Comparison of ENCODE assay signal across 1 cellular context in the genomic region with DNA sequence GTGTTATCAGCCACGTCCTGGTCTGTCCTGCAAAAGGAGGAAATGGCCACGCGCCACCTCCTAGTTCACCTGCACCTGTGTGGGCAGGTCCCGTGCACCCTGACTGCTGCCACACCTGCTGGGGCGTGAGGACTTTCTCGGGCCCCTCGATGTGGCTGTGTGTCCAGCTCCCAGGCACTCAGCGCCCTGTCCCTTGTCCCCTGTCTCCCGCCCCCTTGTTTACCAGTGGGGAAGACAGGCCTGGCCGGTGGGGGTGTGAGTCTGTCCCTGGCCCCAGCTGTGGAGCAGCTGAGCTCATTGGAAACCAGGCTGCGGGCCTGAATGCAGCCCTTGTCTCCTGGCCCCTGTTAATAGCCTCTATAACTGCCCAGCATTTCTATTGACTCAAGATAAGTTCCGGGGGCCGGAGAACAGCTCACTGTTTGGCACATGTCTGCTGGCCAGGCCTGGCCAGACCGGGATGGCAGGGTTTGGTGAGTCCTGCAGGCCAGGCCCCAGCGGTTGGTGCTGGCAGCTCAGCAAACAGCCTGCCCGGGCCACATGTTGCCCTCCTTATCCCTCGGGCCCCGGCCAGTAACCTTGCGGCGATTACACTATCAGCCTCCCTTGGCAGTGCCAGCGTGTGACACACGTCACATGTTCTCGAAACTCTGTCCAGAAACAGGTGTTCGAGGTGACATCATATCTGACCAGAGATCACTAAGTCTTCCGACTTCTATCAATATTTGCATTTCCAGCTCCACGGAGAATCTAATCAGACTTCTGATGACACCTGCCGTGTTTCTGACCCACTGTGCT.
TF ChIP-seq lines count a peak whose summit lies in the region.

No MANE protein-coding gene starts in this region.

TF ChIP-seq in HepG2, 621 proteins besides CTCF, POLR2A, EP300 and RAD21 (continued from another document and continues in another):
- TF ChIP-seq GABPA (IDR thresholded peaks at IDR 0.05; ENCODE audit: low read depth, low read length) (no peak), GABPA (CRISPR knock-in tag; IDR thresholded peaks at IDR 0.05; ENCODE audit: low read depth) (no peak), SOX13 (IDR thresholded peaks at IDR 0.05) (no peak), SOX13 (CRISPR knock-in tag; conservative IDR thresholded peaks at IDR 0.05 in 1 of 2, IDR thresholded peaks at IDR 0.05 in 1 of 2) (peak in 1 of 2 experiments; percentile 78; a peak in 2 of 4 replicates), PPARG (CRISPR knock-in tag; conservative IDR thresholded peaks at IDR 0.05) (no peak), SYNCRIP (IDR thresholded peaks at IDR 0.05; ENCODE audit: insufficient read depth, low read depth, low read length) (no peak), PHF8 (CRISPR knock-in tag; IDR thresholded peaks at IDR 0.05) (no peak), ARNTL (CRISPR knock-in tag; IDR thresholded peaks at IDR 0.05) (peak; percentile 69; the same call in 1 of the 2 replicates), CENPT (CRISPR knock-in tag; IDR thresholded peaks at IDR 0.05; ENCODE audit: low read depth) (no peak), SRSF4 (IDR thresholded peaks at IDR 0.05; ENCODE audit: low read depth, low read length, poor library complexity, severe bottlenecking) (no peak), ZNF792 (CRISPR knock-in tag; IDR thresholded peaks at IDR 0.05) (no peak), POGZ (CRISPR knock-in tag; IDR thresholded peaks at IDR 0.05) (peak; percentile 12; the same call in 1 of the 2 replicates), MED13 (CRISPR knock-in tag; IDR thresholded peaks at IDR 0.05) (no peak), RORA (CRISPR knock-in tag; IDR thresholded peaks at IDR 0.05) (no peak), FOXA3 (CRISPR knock-in tag; IDR thresholded peaks at IDR 0.05) (peak; percentile 76), REXO4 (CRISPR knock-in tag; IDR thresholded peaks at IDR 0.05; ENCODE audit: borderline replicate concordance) (no peak), IRX3 (CRISPR knock-in tag; IDR thresholded peaks at IDR 0.05; ENCODE audit: borderline replicate concordance, low read depth) (no peak), TCF7 (IDR thresholded peaks at IDR 0.05; ENCODE audit: low read depth) (peak; percentile 51; the same call in 1 of the 2 replicates), TOPORS (CRISPR knock-in tag; IDR thresholded peaks at IDR 0.05) (no peak), NFRKB (IDR thresholded peaks at IDR 0.05) (no peak), REPIN1 (CRISPR knock-in tag; IDR thresholded peaks at IDR 0.05; ENCODE audit: borderline replicate concordance, low read depth) (no peak), CREM (IDR thresholded peaks at IDR 0.05) (peak; percentile 60), CREM (CRISPR knock-in tag; IDR thresholded peaks at IDR 0.05) (no peak), HMG20B (CRISPR knock-in tag; conservative IDR thresholded peaks at IDR 0.05) (0 out of 2 replicates have a peak, but pooled peaks have one; percentile 34), SAP130 (CRISPR knock-in tag; IDR thresholded peaks at IDR 0.05; ENCODE audit: low read depth) (peak; percentile 74), ZNF383 (CRISPR knock-in tag; IDR thresholded peaks at IDR 0.05; ENCODE audit: borderline replicate concordance) (no peak), POLR2G (IDR thresholded peaks at IDR 0.05; ENCODE audit: low read depth, low read length) (0 out of 2 replicates have a peak, but pooled peaks have one; percentile 35), RELA (CRISPR knock-in tag; IDR thresholded peaks at IDR 0.05) (0 out of 2 replicates have a peak, but pooled peaks have one; percentile 43), ZNF660 (CRISPR knock-in tag; IDR thresholded peaks at IDR 0.05; ENCODE audit: borderline replicate concordance, low read depth) (no peak), EED (CRISPR knock-in tag; IDR thresholded peaks at IDR 0.05) (no peak), KAT7 (CRISPR knock-in tag; IDR thresholded peaks at IDR 0.05; ENCODE audit: borderline replicate concordance) (no peak), ZNF326 (CRISPR knock-in tag; IDR thresholded peaks at IDR 0.05; ENCODE audit: borderline replicate concordance) (no peak), ZNF724P (CRISPR knock-in tag; IDR thresholded peaks at IDR 0.05; ENCODE audit: borderline replicate concordance) (no peak), ZBTB8A (CRISPR knock-in tag; IDR thresholded peaks at IDR 0.05; ENCODE audit: borderline replicate concordance, low read depth) (no peak), KMT2A (CRISPR knock-in tag; IDR thresholded peaks at IDR 0.05) (no peak), MEIS1 (CRISPR knock-in tag; IDR thresholded peaks at IDR 0.05; ENCODE audit: borderline replicate concordance) (peak; percentile 48; the same call in 1 of the 2 replicates), SALL2 (CRISPR knock-in tag; IDR thresholded peaks at IDR 0.05) (peak; percentile 57; the same call in 1 of the 2 replicates), SSRP1 (CRISPR knock-in tag; IDR thresholded peaks at IDR 0.05) (no peak), ADNP (CRISPR knock-in tag; IDR thresholded peaks at IDR 0.05) (no peak), MEF2D (CRISPR knock-in tag; IDR thresholded peaks at IDR 0.05) (no peak; the same call in 1 of the 2 replicates), ZNF670 (CRISPR knock-in tag; IDR thresholded peaks at IDR 0.05; ENCODE audit: borderline replicate concordance) (no peak), ZNF709 (CRISPR knock-in tag; IDR thresholded peaks at IDR 0.05) (no peak)
- TF ChIP-seq, protein P1, sequence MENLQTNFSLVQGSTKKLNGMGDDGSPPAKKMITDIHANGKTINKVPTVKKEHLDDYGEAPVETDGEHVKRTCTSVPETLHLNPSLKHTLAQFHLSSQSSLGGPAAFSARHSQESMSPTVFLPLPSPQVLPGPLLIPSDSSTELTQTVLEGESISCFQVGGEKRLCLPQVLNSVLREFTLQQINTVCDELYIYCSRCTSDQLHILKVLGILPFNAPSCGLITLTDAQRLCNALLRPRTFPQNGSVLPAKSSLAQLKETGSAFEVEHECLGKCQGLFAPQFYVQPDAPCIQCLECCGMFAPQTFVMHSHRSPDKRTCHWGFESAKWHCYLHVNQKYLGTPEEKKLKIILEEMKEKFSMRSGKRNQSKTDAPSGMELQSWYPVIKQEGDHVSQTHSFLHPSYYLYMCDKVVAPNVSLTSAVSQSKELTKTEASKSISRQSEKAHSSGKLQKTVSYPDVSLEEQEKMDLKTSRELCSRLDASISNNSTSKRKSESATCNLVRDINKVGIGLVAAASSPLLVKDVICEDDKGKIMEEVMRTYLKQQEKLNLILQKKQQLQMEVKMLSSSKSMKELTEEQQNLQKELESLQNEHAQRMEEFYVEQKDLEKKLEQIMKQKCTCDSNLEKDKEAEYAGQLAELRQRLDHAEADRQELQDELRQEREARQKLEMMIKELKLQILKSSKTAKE (CRISPR knock-in tag; IDR thresholded peaks at IDR 0.05; ENCODE audit: borderline replicate concordance): peak; percentile 89
- TF ChIP-seq, protein P2, sequence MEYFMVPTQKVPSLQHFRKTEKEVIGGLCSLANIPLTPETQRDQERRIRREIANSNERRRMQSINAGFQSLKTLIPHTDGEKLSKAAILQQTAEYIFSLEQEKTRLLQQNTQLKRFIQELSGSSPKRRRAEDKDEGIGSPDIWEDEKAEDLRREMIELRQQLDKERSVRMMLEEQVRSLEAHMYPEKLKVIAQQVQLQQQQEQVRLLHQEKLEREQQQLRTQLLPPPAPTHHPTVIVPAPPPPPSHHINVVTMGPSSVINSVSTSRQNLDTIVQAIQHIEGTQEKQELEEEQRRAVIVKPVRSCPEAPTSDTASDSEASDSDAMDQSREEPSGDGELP (IDR thresholded peaks at IDR 0.05; ENCODE audit: borderline replicate concordance, low read depth): peak; percentile 96
- TF ChIP-seq, protein P3, sequence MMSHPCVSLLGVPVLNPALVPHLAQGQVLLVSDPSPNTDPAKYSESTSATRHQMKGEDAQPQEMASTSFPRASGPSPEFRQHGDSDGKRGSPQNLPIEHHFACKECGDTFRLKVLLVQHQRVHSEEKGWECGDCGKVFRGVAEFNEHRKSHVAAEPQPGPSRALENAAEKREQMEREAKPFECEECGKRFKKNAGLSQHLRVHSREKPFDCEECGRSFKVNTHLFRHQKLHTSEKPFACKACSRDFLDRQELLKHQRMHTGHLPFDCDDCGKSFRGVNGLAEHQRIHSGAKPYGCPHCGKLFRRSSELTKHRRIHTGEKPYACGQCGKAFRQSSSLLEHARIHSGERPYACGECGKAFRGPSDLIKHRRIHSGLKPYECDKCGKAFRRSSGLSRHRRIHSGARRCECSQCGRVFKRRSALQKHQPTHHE (CRISPR knock-in tag; IDR thresholded peaks at IDR 0.05; ENCODE audit: borderline replicate concordance): peak; percentile 54; the same call in 1 of the 2 replicates
- TF ChIP-seq, protein P4, sequence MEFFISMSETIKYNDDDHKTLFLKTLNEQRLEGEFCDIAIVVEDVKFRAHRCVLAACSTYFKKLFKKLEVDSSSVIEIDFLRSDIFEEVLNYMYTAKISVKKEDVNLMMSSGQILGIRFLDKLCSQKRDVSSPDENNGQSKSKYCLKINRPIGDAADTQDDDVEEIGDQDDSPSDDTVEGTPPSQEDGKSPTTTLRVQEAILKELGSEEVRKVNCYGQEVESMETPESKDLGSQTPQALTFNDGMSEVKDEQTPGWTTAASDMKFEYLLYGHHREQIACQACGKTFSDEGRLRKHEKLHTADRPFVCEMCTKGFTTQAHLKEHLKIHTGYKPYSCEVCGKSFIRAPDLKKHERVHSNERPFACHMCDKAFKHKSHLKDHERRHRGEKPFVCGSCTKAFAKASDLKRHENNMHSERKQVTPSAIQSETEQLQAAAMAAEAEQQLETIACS (CRISPR knock-in tag; IDR thresholded peaks at IDR 0.05): no peak
- TF ChIP-seq, protein P5, sequence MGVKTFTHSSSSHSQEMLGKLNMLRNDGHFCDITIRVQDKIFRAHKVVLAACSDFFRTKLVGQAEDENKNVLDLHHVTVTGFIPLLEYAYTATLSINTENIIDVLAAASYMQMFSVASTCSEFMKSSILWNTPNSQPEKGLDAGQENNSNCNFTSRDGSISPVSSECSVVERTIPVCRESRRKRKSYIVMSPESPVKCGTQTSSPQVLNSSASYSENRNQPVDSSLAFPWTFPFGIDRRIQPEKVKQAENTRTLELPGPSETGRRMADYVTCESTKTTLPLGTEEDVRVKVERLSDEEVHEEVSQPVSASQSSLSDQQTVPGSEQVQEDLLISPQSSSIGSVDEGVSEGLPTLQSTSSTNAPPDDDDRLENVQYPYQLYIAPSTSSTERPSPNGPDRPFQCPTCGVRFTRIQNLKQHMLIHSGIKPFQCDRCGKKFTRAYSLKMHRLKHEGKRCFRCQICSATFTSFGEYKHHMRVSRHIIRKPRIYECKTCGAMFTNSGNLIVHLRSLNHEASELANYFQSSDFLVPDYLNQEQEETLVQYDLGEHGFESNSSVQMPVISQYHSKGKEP (CRISPR knock-in tag; IDR thresholded peaks at IDR 0.05): no peak
- TF ChIP-seq, protein P6, sequence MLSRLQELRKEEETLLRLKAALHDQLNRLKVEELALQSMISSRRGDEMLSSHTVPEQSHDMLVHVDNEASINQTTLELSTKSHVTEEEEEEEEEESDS (CRISPR knock-in tag; IDR thresholded peaks at IDR 0.05; ENCODE audit: borderline replicate concordance): no peak
- TF ChIP-seq, protein P7, sequence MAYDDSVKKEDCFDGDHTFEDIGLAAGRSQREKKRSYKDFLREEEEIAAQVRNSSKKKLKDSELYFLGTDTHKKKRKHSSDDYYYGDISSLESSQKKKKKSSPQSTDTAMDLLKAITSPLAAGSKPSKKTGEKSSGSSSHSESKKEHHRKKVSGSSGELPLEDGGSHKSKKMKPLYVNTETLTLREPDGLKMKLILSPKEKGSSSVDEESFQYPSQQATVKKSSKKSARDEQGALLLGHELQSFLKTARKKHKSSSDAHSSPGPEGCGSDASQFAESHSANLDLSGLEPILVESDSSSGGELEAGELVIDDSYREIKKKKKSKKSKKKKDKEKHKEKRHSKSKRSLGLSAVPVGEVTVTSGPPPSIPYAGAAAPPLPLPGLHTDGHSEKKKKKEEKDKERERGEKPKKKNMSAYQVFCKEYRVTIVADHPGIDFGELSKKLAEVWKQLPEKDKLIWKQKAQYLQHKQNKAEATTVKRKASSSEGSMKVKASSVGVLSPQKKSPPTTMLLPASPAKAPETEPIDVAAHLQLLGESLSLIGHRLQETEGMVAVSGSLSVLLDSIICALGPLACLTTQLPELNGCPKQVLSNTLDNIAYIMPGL (CRISPR knock-in tag; IDR thresholded peaks at IDR 0.05; ENCODE audit: borderline replicate concordance in 1 of 2, low read depth in 1 of 2): no peak; a peak in 1 of 4 replicates
- TF ChIP-seq, protein P8, sequence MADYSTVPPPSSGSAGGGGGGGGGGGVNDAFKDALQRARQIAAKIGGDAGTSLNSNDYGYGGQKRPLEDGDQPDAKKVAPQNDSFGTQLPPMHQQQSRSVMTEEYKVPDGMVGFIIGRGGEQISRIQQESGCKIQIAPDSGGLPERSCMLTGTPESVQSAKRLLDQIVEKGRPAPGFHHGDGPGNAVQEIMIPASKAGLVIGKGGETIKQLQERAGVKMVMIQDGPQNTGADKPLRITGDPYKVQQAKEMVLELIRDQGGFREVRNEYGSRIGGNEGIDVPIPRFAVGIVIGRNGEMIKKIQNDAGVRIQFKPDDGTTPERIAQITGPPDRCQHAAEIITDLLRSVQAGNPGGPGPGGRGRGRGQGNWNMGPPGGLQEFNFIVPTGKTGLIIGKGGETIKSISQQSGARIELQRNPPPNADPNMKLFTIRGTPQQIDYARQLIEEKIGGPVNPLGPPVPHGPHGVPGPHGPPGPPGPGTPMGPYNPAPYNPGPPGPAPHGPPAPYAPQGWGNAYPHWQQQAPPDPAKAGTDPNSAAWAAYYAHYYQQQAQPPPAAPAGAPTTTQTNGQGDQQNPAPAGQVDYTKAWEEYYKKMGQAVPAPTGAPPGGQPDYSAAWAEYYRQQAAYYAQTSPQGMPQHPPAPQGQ (CRISPR knock-in tag; IDR thresholded peaks at IDR 0.05; ENCODE audit: borderline replicate concordance): no peak
- TF ChIP-seq, protein P9, sequence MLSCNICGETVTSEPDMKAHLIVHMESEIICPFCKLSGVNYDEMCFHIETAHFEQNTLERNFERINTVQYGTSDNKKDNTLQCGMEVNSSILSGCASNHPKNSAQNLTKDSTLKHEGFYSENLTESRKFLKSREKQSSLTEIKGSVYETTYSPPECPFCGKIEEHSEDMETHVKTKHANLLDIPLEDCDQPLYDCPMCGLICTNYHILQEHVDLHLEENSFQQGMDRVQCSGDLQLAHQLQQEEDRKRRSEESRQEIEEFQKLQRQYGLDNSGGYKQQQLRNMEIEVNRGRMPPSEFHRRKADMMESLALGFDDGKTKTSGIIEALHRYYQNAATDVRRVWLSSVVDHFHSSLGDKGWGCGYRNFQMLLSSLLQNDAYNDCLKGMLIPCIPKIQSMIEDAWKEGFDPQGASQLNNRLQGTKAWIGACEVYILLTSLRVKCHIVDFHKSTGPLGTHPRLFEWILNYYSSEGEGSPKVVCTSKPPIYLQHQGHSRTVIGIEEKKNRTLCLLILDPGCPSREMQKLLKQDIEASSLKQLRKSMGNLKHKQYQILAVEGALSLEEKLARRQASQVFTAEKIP (CRISPR knock-in tag; IDR thresholded peaks at IDR 0.05; ENCODE audit: borderline replicate concordance): no peak
- TF ChIP-seq, protein P10, sequence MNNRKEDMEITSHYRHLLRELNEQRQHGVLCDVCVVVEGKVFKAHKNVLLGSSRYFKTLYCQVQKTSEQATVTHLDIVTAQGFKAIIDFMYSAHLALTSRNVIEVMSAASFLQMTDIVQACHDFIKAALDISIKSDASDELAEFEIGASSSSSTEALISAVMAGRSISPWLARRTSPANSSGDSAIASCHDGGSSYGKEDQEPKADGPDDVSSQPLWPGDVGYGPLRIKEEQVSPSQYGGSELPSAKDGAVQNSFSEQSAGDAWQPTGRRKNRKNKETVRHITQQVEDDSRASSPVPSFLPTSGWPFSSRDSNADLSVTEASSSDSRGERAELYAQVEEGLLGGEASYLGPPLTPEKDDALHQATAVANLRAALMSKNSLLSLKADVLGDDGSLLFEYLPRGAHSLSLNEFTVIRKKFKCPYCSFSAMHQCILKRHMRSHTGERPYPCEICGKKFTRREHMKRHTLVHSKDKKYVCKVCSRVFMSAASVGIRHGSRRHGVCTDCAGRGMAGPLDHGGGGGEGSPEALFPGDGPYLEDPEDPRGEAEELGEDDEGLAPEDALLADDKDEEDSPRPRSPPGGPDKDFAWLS (CRISPR knock-in tag; IDR thresholded peaks at IDR 0.05; ENCODE audit: borderline replicate concordance): no peak
